ENCODE assay signal across 33 cellular contexts in genomic region chr3:25390605-25391004, GRCh38. TPM values are rescaled to one million over a fixed set of nuclear protein-coding genes. Genes with fewer than 3 reads are reported as not detected.
"Had no signal": no experiment of that assay in that cellular context is flagged by ENCODE, and none has a peak within 500 bp of the region (broad histone marks: within the 10 kb centered on the region; RNA-seq: fewer than 3 reads in every experiment).

No MANE protein-coding gene starts in this region.

- DNase-seq: activated effector memory CD4-positive, alpha-beta T cell treated with anti-CD3 and anti-CD28 coated beads, Interleukin-2, amount 50 U/mL, for 16 hours; activated effector memory CD4-positive, alpha-beta T cell treated with Interleukin-2 at 50 U/mL for 16 hours; activated gamma-delta T cell; activated gamma-delta T cell treated with Interleukin-2 at 50 U/mL for 16 hours; activated naive CD4-positive, alpha-beta T cell; activated naive CD4-positive, alpha-beta T cell treated with anti-CD3 and anti-CD28 coated beads for 36 hours; activated naive CD4-positive, alpha-beta T cell treated with anti-CD3 and anti-CD28 coated beads, Interleukin-2, amount 10 ng/mL, durations not matched to agents 7 days and 5 days; activated naive CD4-positive, alpha-beta T cell treated with anti-CD3 and anti-CD28 coated beads, Interleukin-2, amount 50 U/mL, for 16 hours; activated naive CD4-positive, alpha-beta T cell treated with Interleukin-2 at 50 U/mL for 16 hours; activated naive CD8-positive, alpha-beta T cell treated with anti-CD3 and anti-CD28 coated beads for 36 hours; activated naive CD8-positive, alpha-beta T cell treated with anti-CD3 and anti-CD28 coated beads, Interleukin-2, amount 10 ng/mL, durations not matched to agents 7 days and 5 days; activated naive CD8-positive, alpha-beta T cell treated with anti-CD3 and anti-CD28 coated beads, Interleukin-2, amount 50 U/mL, for 24 hours; activated T-cell treated with anti-CD3 and anti-CD28 coated beads, Interleukin-2, amount 50 U/mL, for 24 hours; activated T-cell treated with anti-CD3 and anti-CD28 coated beads, Interleukin-2, amount 50 U/mL, for 4 hours; activated T-cell treated with anti-CD3 and anti-CD28 coated beads, Interleukin-2, amount 50 U/mL, for 48 hours; activated T-cell treated with anti-CD3 and anti-CD28 coated beads, Interleukin-2, amount 50 U/mL, for 72 hours; adrenal gland; amniotic stem cell; amygdala; anterior cingulate cortex; aorta; body of pancreas; brain microvascular endothelial cell; caudate nucleus; central memory CD4-positive, alpha-beta T cell; cerebellar nuclear complex had no signal

- H3K27ac ChIP-seq: adrenal gland, ascending aorta, body of pancreas, brain microvascular endothelial cell, breast epithelium, cardiac muscle cell had no signal

- ATAC-seq: activated naive CD4-positive, alpha-beta T cell treated with anti-CD3 and anti-CD28 coated beads, Interleukin-2, amount 50 U/mL, for 72 hours; activated naive CD8-positive, alpha-beta T cell treated with anti-CD3 and anti-CD28 coated beads, Interleukin-2, amount 50 U/mL, for 24 hours; activated T-cell treated with anti-CD3 and anti-CD28 coated beads, Interleukin-2, amount 50 U/mL, for 4 hours; activated T-cell treated with anti-CD3 and anti-CD28 coated beads, Interleukin-2, amount 50 U/mL, for 72 hours; activated T-helper 17 cell treated with anti-CD3 and anti-CD28 coated beads, Interleukin-2, amount 50 U/mL, for 72 hours; body of pancreas had no signal

RNA-seq across cellular contexts. Expression of gene RARB, which starts 37.5 kb away (rescaled TPM):
- total RNA-seq: activated naive CD4-positive, alpha-beta T cell treated with anti-CD3 and anti-CD28 coated beads for 36 hours; activated naive CD4-positive, alpha-beta T cell treated with anti-CD3 and anti-CD28 coated beads, Interleukin-2, amount 50 U/mL, for 72 hours; activated naive CD8-positive, alpha-beta T cell treated with anti-CD3 and anti-CD28 coated beads for 36 hours; activated naive CD8-positive, alpha-beta T cell treated with anti-CD3 and anti-CD28 coated beads, Interleukin-2, amount 10 ng/mL, durations not matched to agents 7 days and 5 days; activated T-cell treated with anti-CD3 and anti-CD28 coated beads, Interleukin-2, amount 50 U/mL, for 72 hours; activated T-helper 1 cell treated with anti-CD3 and anti-CD28 coated beads, Interleukin-12 subunit alpha, Interleukin-12 subunit beta, Interleukin-2, Interleukin-4 antibody, amounts not matched to agents 30 ng/mL and 10 ng/mL and 1 ng/mL, durations not matched to agents 14 hours and 24 hours and 36 hours; activated T-helper 17 cell treated with anti-CD3 and anti-CD28 coated beads, Interleukin-2, amount 50 U/mL, for 72 hours; activated T-helper 2 cell treated with anti-CD3 and anti-CD28 coated beads, Interferon-gamma antibody, Interleukin-2, Interleukin-4, amounts not matched to agents 10 μg/mL and 5 μg/mL and 100 μg/mL, durations not matched to agents 14 hours and 24 hours and 36 hours had no signal
